ENCODE assay signal across 11 cellular contexts in the genomic region with DNA sequence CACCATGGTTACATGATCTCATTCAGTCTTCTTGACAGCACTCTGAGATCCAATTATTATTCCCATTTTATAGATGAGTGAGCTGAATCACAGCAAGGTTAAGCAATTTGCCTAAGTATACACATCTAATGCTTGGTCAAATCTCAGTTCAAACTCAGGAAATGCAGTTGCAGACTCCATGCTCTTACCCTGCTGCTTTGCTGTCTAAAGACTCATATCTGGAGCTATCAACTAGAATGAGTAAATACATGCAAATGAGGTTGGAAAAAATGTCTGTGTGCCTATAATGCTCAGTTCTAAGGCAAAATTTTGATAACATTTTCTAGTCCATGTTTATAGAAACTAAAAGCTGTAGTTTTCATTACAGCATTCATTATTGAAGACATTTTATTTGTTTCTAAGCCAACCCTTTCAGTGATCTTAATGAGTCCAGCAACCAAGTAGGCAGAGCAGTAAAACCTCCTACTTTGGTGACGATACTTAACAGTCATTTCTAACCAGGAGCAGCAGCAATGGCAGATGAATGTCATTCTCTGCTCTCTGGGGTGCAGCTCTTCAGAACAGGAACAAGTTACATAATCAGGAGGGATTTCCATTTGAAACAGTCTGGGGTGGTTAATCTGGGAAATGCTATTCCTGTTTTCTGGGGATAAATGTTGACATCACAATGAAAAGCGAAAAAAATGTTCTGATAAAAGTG.
"Had no signal": no experiment of that assay in that cellular context is flagged by ENCODE, and none has a peak within 500 bp of the region (broad histone marks: within the 10 kb centered on the region; RNA-seq: fewer than 3 reads in every experiment).

No MANE protein-coding gene starts in this region.

- H3K27me3 ChIP-seq: adrenal gland, hepatocyte, pancreas, stomach had no signal

- DNase-seq: activated CD4-positive, CD25-positive, alpha-beta regulatory T cell; activated naive CD4-positive, alpha-beta T cell treated with anti-CD3 and anti-CD28 coated beads, Interleukin-2, amount 50 U/mL, for 16 hours; adrenal gland; cortex of kidney; effector memory CD8-positive, alpha-beta T cell; nephron progenitor cell; pancreas; stimulated activated CD4-positive, alpha-beta T cell treated with anti-CD3 and anti-CD28 coated beads, Interleukin-4, amount 100 ng/mL, for 1 hour; stimulated activated CD8-positive, alpha-beta memory T cell treated with anti-CD3 and anti-CD28 coated beads, Interleukin-4, amount 100 ng/mL, for 48 hours; stomach had no signal

- H3K4me1 ChIP-seq: adrenal gland, pancreas, stomach had no signal

- H3K4me2 ChIP-seq: hepatocyte had no signal

- H3K79me2 ChIP-seq: hepatocyte had no signal

- H3K9me3 ChIP-seq: adrenal gland, pancreas, stomach had no signal

- H2AFZ ChIP-seq: hepatocyte had no signal

- H3K36me3 ChIP-seq: adrenal gland, pancreas, stomach had no signal

- H3K27ac ChIP-seq: adrenal gland, hepatocyte, pancreas, stomach had no signal

- H3K4me3 ChIP-seq: adrenal gland, hepatocyte, pancreas, stomach had no signal

- ATAC-seq: effector memory CD8-positive, alpha-beta T cell; pancreas had no signal
